ENCODE assay signal across 1 cellular context in the genomic region with DNA sequence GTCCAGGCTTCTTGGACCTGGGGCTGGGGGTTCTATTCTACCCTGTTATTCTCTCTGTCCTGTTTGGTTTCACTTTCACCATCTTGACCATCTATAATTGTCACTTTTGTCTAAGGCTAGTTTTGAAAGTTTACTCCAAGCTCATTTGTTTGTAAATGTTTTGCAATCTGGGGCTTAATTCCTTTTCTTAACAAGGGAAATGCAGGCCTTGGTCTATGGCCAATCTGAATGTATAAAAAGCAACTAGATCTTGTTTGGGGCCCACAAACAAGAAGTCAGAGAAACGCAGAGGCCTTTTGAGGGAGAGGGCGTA.
TF ChIP-seq lines count a peak whose summit lies in the region.

No MANE protein-coding gene starts in this region.

TF ChIP-seq in IMR-90, 13 proteins besides CTCF, POLR2A, EP300 and RAD21:
- TF ChIP-seq MAZ (IDR thresholded peaks at IDR 0.05; ENCODE audit: borderline replicate concordance, low read depth, low read length) (no peak), SMC3 (IDR thresholded peaks at IDR 0.05; ENCODE audit: low read depth, low read length) (no peak), CEBPB (IDR thresholded peaks at IDR 0.05; ENCODE audit: low read depth, low read length) (peak; percentile 22; the same call in 1 of the 2 replicates), CHD1 (IDR thresholded peaks at IDR 0.05; ENCODE audit: low read depth, low read length) (no peak)
